1 cellular context compared by ENCODE assay signal in genomic region chr4:139242511-139243051, GRCh38.
TF ChIP-seq lines count a peak whose summit lies in the region.

No MANE protein-coding gene starts in this region.

TF ChIP-seq in GM23338, 12 proteins besides CTCF, POLR2A, EP300 and RAD21:
- TF ChIP-seq ZNF462 (CRISPR knock-in tag; IDR thresholded peaks at IDR 0.05) (no peak), EZH2phosphoT487 (IDR thresholded peaks at IDR 0.05; ENCODE audit: unreplicated experiment) (no peak), NANOG (IDR thresholded peaks at IDR 0.05; ENCODE audit: borderline replicate concordance) (no peak), ZNF114 (CRISPR knock-in tag; IDR thresholded peaks at IDR 0.05) (no peak), REST (IDR thresholded peaks at IDR 0.05; ENCODE audit: unreplicated experiment) (no peak), ETS1 (IDR thresholded peaks at IDR 0.05) (no peak), POLR2AphosphoS5 (IDR thresholded peaks at IDR 0.05; ENCODE audit: low read depth) (no peak), STAT1 (IDR thresholded peaks at IDR 0.05; ENCODE audit: unreplicated experiment) (no peak), CREB1 (CRISPR knock-in tag; IDR thresholded peaks at IDR 0.05; ENCODE audit: low read depth) (no peak), ZNF331 (CRISPR knock-in tag; IDR thresholded peaks at IDR 0.05; ENCODE audit: low read depth) (no peak), EZH2 (IDR thresholded peaks at IDR 0.05; ENCODE audit: low read depth, unreplicated experiment) (no peak), JUNB (IDR thresholded peaks at IDR 0.05; ENCODE audit: unreplicated experiment) (no peak)
